ENCODE assay signal across 8 cellular contexts in the genomic region with DNA sequence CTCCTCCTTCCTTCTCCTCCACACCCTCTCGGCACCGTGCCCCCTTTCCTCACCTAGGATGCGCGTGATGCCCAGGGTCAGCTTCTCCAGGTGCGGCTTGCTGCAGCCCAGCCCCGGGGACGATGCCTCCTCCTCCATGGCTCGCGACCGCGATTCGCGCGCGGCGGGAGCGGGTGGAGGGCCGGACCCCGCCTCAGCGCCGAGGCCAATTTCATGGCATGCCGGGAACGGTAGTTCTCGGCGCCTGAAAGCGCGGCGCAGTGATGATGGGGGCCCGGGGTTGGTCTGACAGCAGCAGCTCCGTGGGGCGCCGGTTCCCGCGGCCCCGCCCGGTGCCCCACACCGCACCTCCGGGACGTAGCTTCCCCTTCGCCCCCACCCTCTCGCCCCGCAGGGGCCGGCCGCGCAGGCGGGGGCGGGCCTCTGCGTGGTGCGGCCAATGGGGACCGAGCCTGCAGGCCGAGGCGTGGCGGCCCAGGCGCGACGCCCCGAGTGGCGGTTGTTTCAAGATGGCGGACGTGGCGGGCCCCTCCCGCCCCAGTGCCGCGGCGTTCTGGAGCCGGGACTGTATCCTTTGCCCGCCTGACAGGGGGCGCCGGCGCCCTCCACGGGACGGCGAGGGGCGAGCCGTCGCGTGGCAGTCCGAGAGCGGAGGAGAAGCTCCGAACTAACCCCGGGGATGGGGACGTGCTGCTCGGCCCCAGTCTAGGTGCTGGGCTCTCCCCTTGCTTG. TPM values are rescaled to one million over a fixed set of nuclear protein-coding genes. Genes with fewer than 3 reads are reported as not detected.
A peak's percentile ranks its signal among the peaks of the same experiment; 100 is the strongest.
DNase-seq lines count a peak whose midpoint lies in the region; ATAC-seq and TF ChIP-seq lines count a peak whose summit lies in the region.

Gene KIAA1328 (plus strand): TSS at position 498 of the 732 bp plus-strand sequence. CDS start 12 bp downstream, at position 510.
A gene with protein sequence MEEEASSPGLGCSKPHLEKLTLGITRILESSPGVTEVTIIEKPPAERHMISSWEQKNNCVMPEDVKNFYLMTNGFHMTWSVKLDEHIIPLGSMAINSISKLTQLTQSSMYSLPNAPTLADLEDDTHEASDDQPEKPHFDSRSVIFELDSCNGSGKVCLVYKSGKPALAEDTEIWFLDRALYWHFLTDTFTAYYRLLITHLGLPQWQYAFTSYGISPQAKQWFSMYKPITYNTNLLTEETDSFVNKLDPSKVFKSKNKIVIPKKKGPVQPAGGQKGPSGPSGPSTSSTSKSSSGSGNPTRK (minus strand): TSS at position 373 of the 732 bp plus-strand sequence. CDS start 235 bp downstream, at position 138.

- CTCF ChIA-PET in activated CD4-positive, alpha-beta T cell treated with anti-CD3 and anti-CD28 coated beads, Interleukin-2, amount 10 ng/mL, durations not matched to agents 7 days and 5 days (lab: Charles Lee): interaction anchor here (0.6 to 2.1 kb wide), 10 partner anchors 9 to 31 kb away, joined by 3 to 12 read pairs (median 4); no protein-coding TSS in a partner anchor

- peak within 1 kb of the TSS; percentile 49 to 99 (median 98) for H3K4me3 ChIP-seq in liver (ENCODE audit: low read depth in 1 of 3, low read length in 3 of 3)

- H3K4me1 Mint-ChIP-seq in activated CD4-positive, alpha-beta T cell treated with anti-CD3 and anti-CD28 coated beads, Interleukin-2, amount 10 ng/mL, durations not matched to agents 7 days and 5 days: peaks cover 52% of the 10 kb centered on the region

- peak; percentile 56 for TF ChIP-seq CTCF in C4-2B (conservative IDR thresholded peaks at IDR 0.05)
- TF ChIP-seq CTCF in liver (IDR thresholded peaks at IDR 0.05; ENCODE audit: low read depth, low read length, missing input control): peak; percentile 18

- peaks cover 26% of the 10 kb centered on the region for H3K36me3 Mint-ChIP-seq in activated CD4-positive, alpha-beta T cell treated with anti-CD3 and anti-CD28 coated beads, Interleukin-2, amount 10 ng/mL, durations not matched to agents 7 days and 5 days (ENCODE audit: low read depth)

- under 1% methylated on average over 83 of the region's 83 CpGs for WGBS in liver

- no peaks in the 10 kb centered on the region for H3K27me3 Mint-ChIP-seq in activated CD4-positive, alpha-beta T cell treated with anti-CD3 and anti-CD28 coated beads, Interleukin-2, amount 10 ng/mL, durations not matched to agents 7 days and 5 days

- POLR2A ChIA-PET in activated CD4-positive, alpha-beta T cell treated with anti-CD3 and anti-CD28 coated beads, Interleukin-2, amount 10 ng/mL, durations not matched to agents 7 days and 5 days (lab: Charles Lee): interaction anchor here (0.6 kb wide), 1 partner anchor 10 kb away, joined by 3 read pairs; no protein-coding TSS in a partner anchor

- ATAC-seq in GM19324 (IDR thresholded peaks at IDR 0.05; ENCODE audit: low FRiP score, unreplicated experiment) (peak; percentile 96), HG03460 (IDR thresholded peaks at IDR 0.05; ENCODE audit: unreplicated experiment) (peak; percentile 82)

- H3K9me3 Mint-ChIP-seq in activated CD4-positive, alpha-beta T cell treated with anti-CD3 and anti-CD28 coated beads, Interleukin-2, amount 10 ng/mL, durations not matched to agents 7 days and 5 days: no peaks in the 10 kb centered on the region

- H3K9me3 ChIP-seq in liver (ENCODE audit: control insufficient read depth in 4 of 4, low read length in 3 of 4): no peaks in the 10 kb centered on the region

- peak within 1 kb of the TSS; percentile 96 for H3K4me3 Mint-ChIP-seq in activated CD4-positive, alpha-beta T cell treated with anti-CD3 and anti-CD28 coated beads, Interleukin-2, amount 10 ng/mL, durations not matched to agents 7 days and 5 days

- no peaks in the 10 kb centered on the region for H3K36me3 ChIP-seq in liver (ENCODE audit: control insufficient read depth in 4 of 4, insufficient read depth in 3 of 4, low read depth in 1 of 4, low read length in 3 of 4)

- peak within 1 kb of the TSS; percentile 98 for H3K27ac Mint-ChIP-seq in activated CD4-positive, alpha-beta T cell treated with anti-CD3 and anti-CD28 coated beads, Interleukin-2, amount 10 ng/mL, durations not matched to agents 7 days and 5 days

- H3K27me3 ChIP-seq in liver (ENCODE audit: control insufficient read depth in 4 of 4, insufficient read depth in 4 of 4, low read length in 3 of 4): no peaks in the 10 kb centered on the region

- H3K9ac ChIP-seq in liver (ENCODE audit: low read depth in 1 of 2, low read length in 2 of 2): peak within 1 kb of the TSS; percentile 30 to 80

- no peak for TF ChIP-seq RAD21 in liver (IDR thresholded peaks at IDR 0.05)

- DNase-seq in NCI-H526 treated with DMSO at 0.1 percent for 48 hours (lab: John Stamatoyannopoulos, UW): peak; percentile 81
- peak; percentile 88 for DNase-seq in activated CD4-positive, alpha-beta T cell treated with anti-CD3 and anti-CD28 coated beads, Interleukin-2, amount 10 ng/mL, durations not matched to agents 7 days and 5 days
- peak; percentile 74 for DNase-seq in cortex of kidney (lab: John Stamatoyannopoulos, UW)
- peak; percentile 86 for DNase-seq in stimulated activated CD4-positive, alpha-beta T cell treated with anti-CD3 and anti-CD28 coated beads, Interleukin-4, amount 100 ng/mL, for 24 hours

- H3K27ac ChIP-seq in C4-2B (peak within 1 kb of the TSS; percentile 90), liver (ENCODE audit: low read depth in 1 of 2, low read length in 2 of 2) (peak within 1 kb of the TSS; percentile 59 to 62)

- peaks cover 2 to 14% (median 12%) of the 10 kb centered on the region in 4 donors for H3K4me1 ChIP-seq in liver (ENCODE audit: control insufficient read depth in 4 of 4, insufficient read depth in 4 of 4, low read length in 3 of 4)

TF ChIP-seq in liver, 16 proteins besides CTCF, POLR2A, EP300 and RAD21:
- TF ChIP-seq YY1 (IDR thresholded peaks at IDR 0.05) (peak; percentile 96), GABPA (IDR thresholded peaks at IDR 0.05 in 1 of 2, conservative IDR thresholded peaks at IDR 0.05 in 1 of 2) (no peak), RXRA (IDR thresholded peaks at IDR 0.05) (no peak), HNF4G (IDR thresholded peaks at IDR 0.05) (no peak), TAF1 (conservative IDR thresholded peaks at IDR 0.05) (no peak), EGR1 (IDR thresholded peaks at IDR 0.05; ENCODE audit: low read depth in 2 of 2) (no peak)
- TF ChIP-seq, protein P1, sequence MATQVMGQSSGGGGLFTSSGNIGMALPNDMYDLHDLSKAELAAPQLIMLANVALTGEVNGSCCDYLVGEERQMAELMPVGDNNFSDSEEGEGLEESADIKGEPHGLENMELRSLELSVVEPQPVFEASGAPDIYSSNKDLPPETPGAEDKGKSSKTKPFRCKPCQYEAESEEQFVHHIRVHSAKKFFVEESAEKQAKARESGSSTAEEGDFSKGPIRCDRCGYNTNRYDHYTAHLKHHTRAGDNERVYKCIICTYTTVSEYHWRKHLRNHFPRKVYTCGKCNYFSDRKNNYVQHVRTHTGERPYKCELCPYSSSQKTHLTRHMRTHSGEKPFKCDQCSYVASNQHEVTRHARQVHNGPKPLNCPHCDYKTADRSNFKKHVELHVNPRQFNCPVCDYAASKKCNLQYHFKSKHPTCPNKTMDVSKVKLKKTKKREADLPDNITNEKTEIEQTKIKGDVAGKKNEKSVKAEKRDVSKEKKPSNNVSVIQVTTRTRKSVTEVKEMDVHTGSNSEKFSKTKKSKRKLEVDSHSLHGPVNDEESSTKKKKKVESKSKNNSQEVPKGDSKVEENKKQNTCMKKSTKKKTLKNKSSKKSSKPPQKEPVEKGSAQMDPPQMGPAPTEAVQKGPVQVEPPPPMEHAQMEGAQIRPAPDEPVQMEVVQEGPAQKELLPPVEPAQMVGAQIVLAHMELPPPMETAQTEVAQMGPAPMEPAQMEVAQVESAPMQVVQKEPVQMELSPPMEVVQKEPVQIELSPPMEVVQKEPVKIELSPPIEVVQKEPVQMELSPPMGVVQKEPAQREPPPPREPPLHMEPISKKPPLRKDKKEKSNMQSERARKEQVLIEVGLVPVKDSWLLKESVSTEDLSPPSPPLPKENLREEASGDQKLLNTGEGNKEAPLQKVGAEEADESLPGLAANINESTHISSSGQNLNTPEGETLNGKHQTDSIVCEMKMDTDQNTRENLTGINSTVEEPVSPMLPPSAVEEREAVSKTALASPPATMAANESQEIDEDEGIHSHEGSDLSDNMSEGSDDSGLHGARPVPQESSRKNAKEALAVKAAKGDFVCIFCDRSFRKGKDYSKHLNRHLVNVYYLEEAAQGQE (IDR thresholded peaks at IDR 0.05): no peak
- TF ChIP-seq, protein P2, sequence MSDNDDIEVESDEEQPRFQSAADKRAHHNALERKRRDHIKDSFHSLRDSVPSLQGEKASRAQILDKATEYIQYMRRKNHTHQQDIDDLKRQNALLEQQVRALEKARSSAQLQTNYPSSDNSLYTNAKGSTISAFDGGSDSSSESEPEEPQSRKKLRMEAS (IDR thresholded peaks at IDR 0.05): no peak

RNA-seq across cellular contexts. Expression of gene KIAA1328, which starts in this region (rescaled TPM):
- 1 to 10 TPM; 7.0 to 8.1 TPM for total RNA-seq in activated CD4-positive, alpha-beta T cell treated with anti-CD3 and anti-CD28 coated beads, Interleukin-2, amount 10 ng/mL, durations not matched to agents 7 days and 5 days
- total RNA-seq in liver: 1 to 10 TPM; 4.2 to 7.4 TPM
- polyA plus RNA-seq in liver: 1 to 10 TPM in 1 of 2 donors, under 1 TPM in 1; 0.95 to 1.6 TPM

RNA-seq across cellular contexts. Expression of the second gene that starts in this region (rescaled TPM):
- total RNA-seq in activated CD4-positive, alpha-beta T cell treated with anti-CD3 and anti-CD28 coated beads, Interleukin-2, amount 10 ng/mL, durations not matched to agents 7 days and 5 days: 100 to 1,000 TPM; 125 to 158 TPM
- total RNA-seq in liver: 10 to 100 TPM; 20.2 to 57.4 TPM
- polyA plus RNA-seq in liver: 10 to 100 TPM; 21.2 to 21.3 TPM

Comparison
In these comparisons a context has a peak if more than half of its experiments do, and no peak if none do; other contexts are left out.
1. Peak in every context shown above with its lines: DNase-seq, ATAC-seq, H3K4me3 ChIP-seq and H3K27ac ChIP-seq.